Comparison of ENCODE assay signal across 20 cellular contexts in the genomic region with DNA sequence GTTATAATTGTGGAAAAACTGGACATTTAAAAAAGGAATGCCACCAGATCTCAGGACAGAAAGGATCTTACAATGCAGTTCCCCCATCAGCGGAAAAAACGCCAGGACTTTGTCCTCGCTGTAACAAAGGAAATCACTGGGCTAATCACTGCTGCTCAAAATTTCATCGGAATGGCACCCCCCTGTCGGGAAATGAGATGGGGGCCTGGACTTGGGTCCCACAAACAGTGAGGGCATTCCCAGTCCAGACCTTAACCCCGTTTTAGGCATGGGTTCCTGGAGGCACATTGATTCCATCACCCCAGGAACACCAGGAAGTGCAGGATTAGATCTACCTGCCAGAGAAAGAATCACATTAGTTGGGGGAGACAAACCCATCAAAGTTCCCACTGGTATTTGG. TPM values are rescaled to one million over a fixed set of nuclear protein-coding genes. Genes with fewer than 3 reads are reported as not detected.
"Had no signal": no experiment of that assay in that cellular context is flagged by ENCODE, and none has a peak within 500 bp of the region (broad histone marks: within the 10 kb centered on the region; RNA-seq: fewer than 3 reads in every experiment).

No MANE protein-coding gene starts in this region.

RNA-seq across cellular contexts. Expression of a gene that starts 16.3 kb away (rescaled TPM):
- total RNA-seq: activated naive CD4-positive, alpha-beta T cell treated with anti-CD3 and anti-CD28 coated beads for 36 hours; activated naive CD4-positive, alpha-beta T cell treated with anti-CD3 and anti-CD28 coated beads, Interleukin-2, amount 50 U/mL, for 72 hours; activated naive CD8-positive, alpha-beta T cell treated with anti-CD3 and anti-CD28 coated beads for 36 hours; activated naive CD8-positive, alpha-beta T cell treated with anti-CD3 and anti-CD28 coated beads, Interleukin-2, amount 10 ng/mL, durations not matched to agents 7 days and 5 days; activated T-cell treated with anti-CD3 and anti-CD28 coated beads, Interleukin-2, amount 50 U/mL, for 4 hours; activated T-cell treated with anti-CD3 and anti-CD28 coated beads, Interleukin-2, amount 50 U/mL, for 72 hours; activated T-helper 1 cell treated with anti-CD3 and anti-CD28 coated beads, Interleukin-12 subunit alpha, Interleukin-12 subunit beta, Interleukin-2, Interleukin-4 antibody, amounts not matched to agents 30 ng/mL and 10 ng/mL and 1 ng/mL, durations not matched to agents 14 hours and 24 hours and 36 hours; activated T-helper 17 cell treated with anti-CD3 and anti-CD28 coated beads, Interleukin-2, amount 50 U/mL, for 72 hours; activated T-helper 2 cell treated with anti-CD3 and anti-CD28 coated beads, Interferon-gamma antibody, Interleukin-2, Interleukin-4, amounts not matched to agents 10 μg/mL and 5 μg/mL and 100 μg/mL, durations not matched to agents 14 hours and 24 hours and 36 hours; adrenal gland; aorta; ascending aorta; astrocyte; body of pancreas; breast epithelium; bronchial epithelial cell; cardiac muscle cell; cardiac septum; cerebellum; chondrocyte had no signal
